17 cellular contexts compared by ENCODE assay signal in genomic region chr1:206828061-206828460, GRCh38. TPM values are rescaled to one million over a fixed set of nuclear protein-coding genes. Genes with fewer than 3 reads are reported as not detected.
DNase-seq lines count a peak whose midpoint lies in the region; ATAC-seq, FAIRE-seq and TF ChIP-seq lines count a peak whose summit lies in the region.
"Had no signal": no experiment of that assay in that cellular context is flagged by ENCODE, and none has a peak within 500 bp of the region (broad histone marks: within the 10 kb centered on the region; RNA-seq: fewer than 3 reads in every experiment).

No MANE protein-coding gene starts in this region.

- H3K36me3 ChIP-seq in MM.1S (replicated peaks; ENCODE audit: insufficient read depth, low read length) (no peaks in the 10 kb centered on the region), K562 (ENCODE audit: control insufficient read depth, insufficient read depth, low read length) (no peaks in the 10 kb centered on the region), upper lobe of right lung (no peaks in the 10 kb centered on the region)

- H3K9me1 ChIP-seq in K562 (ENCODE audit: control insufficient read depth, insufficient read depth, low read length): no peaks in the 10 kb centered on the region

- no peak for TF ChIP-seq EP300 in K562 (IDR thresholded peaks at IDR 0.05; ENCODE audit: low read length)

- no peaks in the 10 kb centered on the region for H4K20me1 ChIP-seq in MM.1S (ENCODE audit: insufficient read depth, low read length)
- no peaks in the 10 kb centered on the region; the same call in none of the 2 replicates for H4K20me1 ChIP-seq in K562 (replicated peaks; ENCODE audit: control insufficient read depth, insufficient read depth, low read length)

- TF ChIP-seq RAD21 in K562 (CRISPR knock-in tag; conservative IDR thresholded peaks at IDR 0.05 in 1 of 2, IDR thresholded peaks at IDR 0.05 in 1 of 2): no peak

- POLR2A ChIA-PET in K562 (lab: Yijun Ruan, JAX): interaction anchor here (0.6 to 1.0 kb wide), 2 partner anchors 20 to 55 kb away, joined by 3 read pairs; no protein-coding TSS in a partner anchor

- H3K9me3 Mint-ChIP-seq in activated CD8-positive, alpha-beta memory T cell treated with anti-CD3 and anti-CD28 coated beads, Interleukin-2, amount 10 ng/mL, durations not matched to agents 7 days and 5 days (ENCODE audit: low read depth): no peaks in the 10 kb centered on the region
- H3K9me3 Mint-ChIP-seq in nephron progenitor cell: no peaks in the 10 kb centered on the region
- no peaks in the 10 kb centered on the region for H3K9me3 Mint-ChIP-seq in activated T-cell treated with anti-CD3 and anti-CD28 coated beads, Interleukin-2, amount 50 U/mL, for 24 hours
- H3K9me3 Mint-ChIP-seq: CD4-positive, alpha-beta T cell; GM23338 had no signal

- no peak overlapping the region for H2AFZ ChIP-seq in MM.1S (ENCODE audit: low read length)
- H2AFZ ChIP-seq in K562 (ENCODE audit: low read depth, low read length): no peak overlapping the region
- H2AFZ ChIP-seq: GM23338 had no signal

- BruUV-seq in K562 (replicated peaks; lab: Mats Ljungman, UMichigan): no TSS peak

- 0% methylated on average over 1 of the region's 1 CpG for WGBS in K562 (ENCODE audit: insufficient coverage, low coverage, missing lambda C conversion rate)

- no peak for FAIRE-seq in K562 (lab: Jason Lieb, UNC)
- FAIRE-seq: A204.1, G401.6 had no signal

- peaks cover 79% of the 10 kb centered on the region for H3K4me1 ChIP-seq in MM.1S (ENCODE audit: low read length)
- peaks cover 0 to 4% of the 10 kb centered on the region in 2 experiments; a peak in 2 of 5 replicates for H3K4me1 ChIP-seq in K562 (replicated peaks in 1 of 2; ENCODE audit: control insufficient read depth in 2 of 2, insufficient read depth in 2 of 2, low read length in 2 of 2)
- H3K4me1 ChIP-seq in upper lobe of right lung: peaks cover 11% of the 10 kb centered on the region

- H3K79me2 ChIP-seq in MM.1S (ENCODE audit: low read length) (no peaks in the 10 kb centered on the region), K562 (ENCODE audit: control insufficient read depth, insufficient read depth, low read length) (no peaks in the 10 kb centered on the region)

- TF ChIP-seq CTCF in MM.1S (IDR thresholded peaks at IDR 0.05; ENCODE audit: low read length) (no peak), K562 (IDR thresholded peaks at IDR 0.05 in 2 of 3, conservative IDR thresholded peaks at IDR 0.05 in 1 of 3; ENCODE audit: insufficient read depth in 2 of 3, low read depth in 1 of 3, low read length in 3 of 3) (no peak), nephron progenitor cell (IDR thresholded peaks at IDR 0.05) (no peak), upper lobe of right lung (IDR thresholded peaks at IDR 0.05) (no peak)

- H3K4me1 Mint-ChIP-seq in activated CD8-positive, alpha-beta memory T cell treated with anti-CD3 and anti-CD28 coated beads, Interleukin-2, amount 10 ng/mL, durations not matched to agents 7 days and 5 days: peaks cover 51% of the 10 kb centered on the region
- H3K4me1 Mint-ChIP-seq in nephron progenitor cell: peaks cover 41% of the 10 kb centered on the region
- H3K4me1 Mint-ChIP-seq in activated T-cell treated with anti-CD3 and anti-CD28 coated beads, Interleukin-2, amount 50 U/mL, for 24 hours (ENCODE audit: low read depth): peaks cover 36% of the 10 kb centered on the region

- DNase-seq in activated CD8-positive, alpha-beta memory T cell treated with anti-CD3 and anti-CD28 coated beads, Interleukin-2, amount 10 ng/mL, durations not matched to agents 7 days and 5 days: peak; percentile 4
- no peak for DNase-seq in activated CD8-positive, alpha-beta memory T cell treated with anti-CD3 and anti-CD28 coated beads for 24 hours
- no peak for DNase-seq in MM.1S
- no peak for DNase-seq in K562 (ENCODE audit: extremely low read depth in 1 of 4, low spot score in 3 of 4)
- no peak for DNase-seq in nephron progenitor cell
- no peak for DNase-seq in 8988T
- no peak for DNase-seq in activated T-cell treated with anti-CD3 and anti-CD28 coated beads, Interleukin-2, amount 50 U/mL, for 24 hours
- no peak for DNase-seq in upper lobe of right lung
- DNase-seq: C1 segment of cervical spinal cord; Calu3; CD4-positive, alpha-beta T cell; DMS 273 treated with DMSO at 0.1 percent for 48 hours; DMS79; H7 had no signal

- no peaks in the 10 kb centered on the region for H3K36me3 Mint-ChIP-seq in activated CD8-positive, alpha-beta memory T cell treated with anti-CD3 and anti-CD28 coated beads, Interleukin-2, amount 10 ng/mL, durations not matched to agents 7 days and 5 days
- H3K36me3 Mint-ChIP-seq in nephron progenitor cell (ENCODE audit: low read depth): no peaks in the 10 kb centered on the region
- no peaks in the 10 kb centered on the region for H3K36me3 Mint-ChIP-seq in activated T-cell treated with anti-CD3 and anti-CD28 coated beads, Interleukin-2, amount 50 U/mL, for 24 hours (ENCODE audit: low read depth)

- peak overlapping the region; percentile 64; the same call in 1 of the 2 replicates for H3K4me2 ChIP-seq in MM.1S (ENCODE audit: low read depth, low read length)
- H3K4me2 ChIP-seq in K562 (ENCODE audit: insufficient read depth, low read length): no peak overlapping the region
- H3K4me2 ChIP-seq: GM23338 had no signal

- H3K27me3 Mint-ChIP-seq in activated CD8-positive, alpha-beta memory T cell treated with anti-CD3 and anti-CD28 coated beads, Interleukin-2, amount 10 ng/mL, durations not matched to agents 7 days and 5 days: no peaks in the 10 kb centered on the region
- H3K27me3 Mint-ChIP-seq in nephron progenitor cell (ENCODE audit: low read depth, poor library complexity): peaks cover 15% of the 10 kb centered on the region
- no peaks in the 10 kb centered on the region for H3K27me3 Mint-ChIP-seq in activated T-cell treated with anti-CD3 and anti-CD28 coated beads, Interleukin-2, amount 50 U/mL, for 24 hours
- H3K27me3 Mint-ChIP-seq: CD4-positive, alpha-beta T cell had no signal

- no peak overlapping the region for H3K4me3 Mint-ChIP-seq in activated CD8-positive, alpha-beta memory T cell treated with anti-CD3 and anti-CD28 coated beads, Interleukin-2, amount 10 ng/mL, durations not matched to agents 7 days and 5 days
- no peak overlapping the region for H3K4me3 Mint-ChIP-seq in nephron progenitor cell
- no peak overlapping the region for H3K4me3 Mint-ChIP-seq in activated T-cell treated with anti-CD3 and anti-CD28 coated beads, Interleukin-2, amount 50 U/mL, for 24 hours
- H3K4me3 Mint-ChIP-seq: CD4-positive, alpha-beta T cell; GM23338 had no signal

- TF ChIP-seq POLR2A in K562 (conservative IDR thresholded peaks at IDR 0.05): no peak

- H3K27ac ChIP-seq in MM.1S (ENCODE audit: low read length): no peak overlapping the region
- H3K27ac ChIP-seq in K562 (ENCODE audit: extremely low read depth, low read depth, low read length): no peak overlapping the region
- H3K27ac ChIP-seq in upper lobe of right lung: no peak overlapping the region

- CTCF ChIA-PET in activated CD8-positive, alpha-beta memory T cell treated with anti-CD3 and anti-CD28 coated beads, Interleukin-2, amount 10 ng/mL, durations not matched to agents 7 days and 5 days (lab: Charles Lee): interaction anchor here (3.5 to 10.6 kb wide), 2 partner anchors 18 to 84 kb away, joined by 17 to 59 read pairs; no protein-coding TSS in a partner anchor
- CTCF ChIA-PET in K562 (lab: Yijun Ruan, JAX; ENCODE audit: low intra/inter-chr PET ratio): no interaction called here

- ATAC-seq in activated CD8-positive, alpha-beta memory T cell treated with anti-CD3 and anti-CD28 coated beads, Interleukin-2, amount 10 ng/mL, durations not matched to agents 7 days and 5 days: no peak
- peak; percentile 59; the same call in 2 of the 3 replicates for ATAC-seq in K562
- ATAC-seq in upper lobe of right lung: no peak
- ATAC-seq: GM23338 had no signal

- no peak overlapping the region for H3K4me3 ChIP-seq in MM.1S (ENCODE audit: low read length)
- no peak overlapping the region for H3K4me3 ChIP-seq in K562
- H3K4me3 ChIP-seq in upper lobe of right lung: no peak overlapping the region
- H3K4me3 ChIP-seq: GM23338 had no signal

- in situ Hi-C loops in K562 (cut with MboI): no loop called here

- no peaks in the 10 kb centered on the region for H3K9me2 ChIP-seq in MM.1S (replicated peaks; ENCODE audit: insufficient read depth, low read length)

- intact Hi-C loops in K562 (cut with micrococcal nuclease) (no loop called here), upper lobe of right lung (cut with DNase I) (no loop called here)

- H3K9me3 ChIP-seq in MM.1S (replicated peaks; ENCODE audit: insufficient read depth, low read length) (no peaks in the 10 kb centered on the region), K562 (replicated peaks; ENCODE audit: control insufficient read depth, insufficient read depth, low read depth, low read length) (no peaks in the 10 kb centered on the region), upper lobe of right lung (no peaks in the 10 kb centered on the region)

- no peak overlapping the region for H3K9ac ChIP-seq in MM.1S (ENCODE audit: low read length)
- H3K9ac ChIP-seq in K562 (ENCODE audit: insufficient read depth in 1 of 2, low read depth in 2 of 2, low read length in 2 of 2): no peak overlapping the region

- H3F3A ChIP-seq in MM.1S (ENCODE audit: insufficient read depth, low read length): peaks cover 27% of the 10 kb centered on the region

- H3K27ac Mint-ChIP-seq in activated CD8-positive, alpha-beta memory T cell treated with anti-CD3 and anti-CD28 coated beads, Interleukin-2, amount 10 ng/mL, durations not matched to agents 7 days and 5 days: no peak overlapping the region
- H3K27ac Mint-ChIP-seq in nephron progenitor cell: peak overlapping the region; percentile 27
- no peak overlapping the region for H3K27ac Mint-ChIP-seq in activated T-cell treated with anti-CD3 and anti-CD28 coated beads, Interleukin-2, amount 50 U/mL, for 24 hours
- H3K27ac Mint-ChIP-seq: CD4-positive, alpha-beta T cell; GM23338 had no signal

- H3K27me3 ChIP-seq in MM.1S (replicated peaks; ENCODE audit: insufficient read depth, low read length): no peaks in the 10 kb centered on the region
- H3K27me3 ChIP-seq in K562 (ENCODE audit: control insufficient read depth in 2 of 2, insufficient read depth in 2 of 2, low read length in 2 of 2): peaks cover 43 to 45% of the 10 kb centered on the region in 2 experiments
- H3K27me3 ChIP-seq in upper lobe of right lung: no peaks in the 10 kb centered on the region

RNA-seq across cellular contexts. Expression of gene IL20, which starts 37.4 kb away (rescaled TPM):
- not detected for total RNA-seq in activated CD8-positive, alpha-beta memory T cell treated with anti-CD3 and anti-CD28 coated beads, Interleukin-2, amount 10 ng/mL, durations not matched to agents 7 days and 5 days
- total RNA-seq in K562 (2011; cell fraction: chromatin; rRNA removed; ENCODE audit: low replicate concordance): not detected in 2 replicates
- not detected in 2 replicates for total RNA-seq in K562 (2011; cell fraction: nucleolus; rRNA removed)
- not detected in 2 replicates for total RNA-seq in K562 (2011; cell fraction: nucleoplasm; rRNA removed)
- total RNA-seq in K562 (2014; rRNA removed) (not detected in 2 replicates), K562 (2014; rRNA removed; fragmentation: Illumina TruSeq; extraction: Trizol) (not detected in 2 replicates), K562 (2015; rRNA removed; fragmentation: Illumina TruSeq; extraction: Trizol) (not detected in 2 replicates), K562 (2021) (not detected in 2 replicates), upper lobe of right lung (not detected)
- polyA plus RNA-seq in K562 (2011; rRNA removed) (not detected in 2 replicates), K562 (2014; fragmentation: Illumina TruSeq; extraction: Trizol) (not detected in 2 replicates), K562 (2014; fragmentation: Nextera tagmentation; extraction: Ambion mirVana) (not detected), K562 (2014; rRNA removed) (not detected in 2 replicates)
- polyA plus RNA-seq in K562 (2011; cell fraction: cytosol; rRNA removed): not detected in 2 replicates
- polyA plus RNA-seq in K562 (2011; cell fraction: nucleus; rRNA removed): not detected in 2 replicates
- polyA plus RNA-seq in K562 (2012): not detected in 2 replicates
- not detected in 2 replicates for polyA minus RNA-seq in K562 (2011; rRNA and poly(A)+ RNA removed)
- not detected in 2 replicates for polyA minus RNA-seq in K562 (2011; cell fraction: cytosol; rRNA and poly(A)+ RNA removed)
- not detected in 2 replicates for polyA minus RNA-seq in K562 (2011; cell fraction: nucleus; rRNA and poly(A)+ RNA removed)
- total RNA-seq: Calu3; CD4-positive, alpha-beta T cell; GM23338; H7 had no signal
- polyA plus RNA-seq: GM23338 had no signal

RNA-seq across cellular contexts. Expression of gene IL10, which starts 55.8 kb away (rescaled TPM):
- not detected for total RNA-seq in activated CD8-positive, alpha-beta memory T cell treated with anti-CD3 and anti-CD28 coated beads, Interleukin-2, amount 10 ng/mL, durations not matched to agents 7 days and 5 days
- not detected in 2 replicates for total RNA-seq in K562 (2011; cell fraction: chromatin; rRNA removed; ENCODE audit: low replicate concordance)
- total RNA-seq in K562 (2011; cell fraction: nucleolus; rRNA removed): not detected in 2 replicates
- total RNA-seq in K562 (2011; cell fraction: nucleoplasm; rRNA removed): not detected in 2 replicates
- total RNA-seq in K562 (2014; rRNA removed) (not detected in 2 replicates), K562 (2014; rRNA removed; fragmentation: Illumina TruSeq; extraction: Trizol) (not detected in 2 replicates), K562 (2015; rRNA removed; fragmentation: Illumina TruSeq; extraction: Trizol) (not detected in 2 replicates), K562 (2021) (not detected in 2 replicates), upper lobe of right lung (0.67 TPM)
- polyA plus RNA-seq in K562 (2011; rRNA removed) (0.05 and 0.29 TPM in 2 replicates), K562 (2014; fragmentation: Illumina TruSeq; extraction: Trizol) (not detected in 2 replicates), K562 (2014; fragmentation: Nextera tagmentation; extraction: Ambion mirVana) (not detected), K562 (2014; rRNA removed) (not detected in 2 replicates)
- polyA plus RNA-seq in K562 (2011; cell fraction: cytosol; rRNA removed): 0.66 TPM in 1 of 2 replicates, not detected in the other
- polyA plus RNA-seq in K562 (2011; cell fraction: nucleus; rRNA removed): 0.49 TPM in 1 of 2 replicates, not detected in the other
- polyA plus RNA-seq in K562 (2012): 0.13 and 0.58 TPM in 2 replicates
- polyA minus RNA-seq in K562 (2011; rRNA and poly(A)+ RNA removed): not detected in 2 replicates
- not detected in 2 replicates for polyA minus RNA-seq in K562 (2011; cell fraction: cytosol; rRNA and poly(A)+ RNA removed)
- 0.89 TPM in 1 of 2 replicates, not detected in the other for polyA minus RNA-seq in K562 (2011; cell fraction: nucleus; rRNA and poly(A)+ RNA removed)
- total RNA-seq: Calu3, GM23338, H7 had no signal
- polyA plus RNA-seq: GM23338 had no signal

RNA-seq across cellular contexts. Expression of gene IL19, which starts 57.5 kb away (rescaled TPM):
- total RNA-seq in activated CD8-positive, alpha-beta memory T cell treated with anti-CD3 and anti-CD28 coated beads, Interleukin-2, amount 10 ng/mL, durations not matched to agents 7 days and 5 days: not detected
- total RNA-seq in K562 (2011; cell fraction: chromatin; rRNA removed; ENCODE audit: low replicate concordance): not detected in 2 replicates
- not detected in 2 replicates for total RNA-seq in K562 (2011; cell fraction: nucleolus; rRNA removed)
- not detected in 2 replicates for total RNA-seq in K562 (2011; cell fraction: nucleoplasm; rRNA removed)
- total RNA-seq in K562 (2014; rRNA removed): not detected in 2 replicates
- not detected in 2 replicates for total RNA-seq in K562 (2014; rRNA removed; fragmentation: Illumina TruSeq; extraction: Trizol)
- total RNA-seq in K562 (2015; rRNA removed; fragmentation: Illumina TruSeq; extraction: Trizol): not detected in 2 replicates
- total RNA-seq in K562 (2021): not detected in 2 replicates
- not detected in 2 replicates for polyA plus RNA-seq in K562 (2011; rRNA removed)
- not detected in 2 replicates for polyA plus RNA-seq in K562 (2011; cell fraction: cytosol; rRNA removed)
- not detected in 2 replicates for polyA plus RNA-seq in K562 (2011; cell fraction: nucleus; rRNA removed)
- not detected in 2 replicates for polyA plus RNA-seq in K562 (2012)
- polyA plus RNA-seq in K562 (2014; fragmentation: Illumina TruSeq; extraction: Trizol): not detected in 2 replicates
- not detected for polyA plus RNA-seq in K562 (2014; fragmentation: Nextera tagmentation; extraction: Ambion mirVana)
- polyA plus RNA-seq in K562 (2014; rRNA removed): not detected in 2 replicates
- polyA minus RNA-seq in K562 (2011; rRNA and poly(A)+ RNA removed): not detected in 2 replicates
- not detected in 2 replicates for polyA minus RNA-seq in K562 (2011; cell fraction: cytosol; rRNA and poly(A)+ RNA removed)
- not detected in 2 replicates for polyA minus RNA-seq in K562 (2011; cell fraction: nucleus; rRNA and poly(A)+ RNA removed)
- total RNA-seq in upper lobe of right lung: not detected
- total RNA-seq: Calu3; CD4-positive, alpha-beta T cell; GM23338; H7 had no signal
- polyA plus RNA-seq: GM23338 had no signal
